15 cellular contexts compared by ENCODE assay signal in genomic region chr2:40315684-40316083, GRCh38.
A peak's percentile ranks its signal among the peaks of the same experiment; 100 is the strongest.
DNase-seq lines count a peak whose midpoint lies in the region; ATAC-seq and TF ChIP-seq lines count a peak whose summit lies in the region.
"Had no signal": no experiment of that assay in that cellular context is flagged by ENCODE, and none has a peak within 500 bp of the region (broad histone marks: within the 10 kb centered on the region; RNA-seq: fewer than 3 reads in every experiment).

No MANE protein-coding gene starts in this region.

- DNase-seq in COR-L47 (lab: John Stamatoyannopoulos, UW) (peak; percentile 12), M059J (ENCODE audit: low read depth) (peak; percentile 62), brain microvascular endothelial cell (peak; percentile 20), left kidney (ENCODE audit: low read depth, low spot score) (peak; percentile 33), COLO829 (ENCODE audit: low spot score) (no peak), GOT3 (lab: John Stamatoyannopoulos, UW) (no peak), GM13976 (ENCODE audit: low spot score) (no peak)
- DNase-seq: cortex of kidney; left colon; naive thymus-derived CD4-positive, alpha-beta T cell; right lobe of liver; stimulated activated naive CD4-positive, alpha-beta T cell had no signal

- no peak for TF ChIP-seq CTCF in brain microvascular endothelial cell (IDR thresholded peaks at IDR 0.05; ENCODE audit: low read depth, low read length, missing control alignments)
- no peak for TF ChIP-seq CTCF in GM13976 (IDR thresholded peaks at IDR 0.05; ENCODE audit: borderline replicate concordance, control extremely low read depth, extremely low read depth, insufficient read depth, missing control alignments)

- H3K27me3 ChIP-seq in brain microvascular endothelial cell (replicated peaks): no peaks in the 10 kb centered on the region
- H3K27me3 ChIP-seq: BLaER1 treated with 17β-estradiol and CSF1 and Interleukin-3, amounts not matched to agents 10 nM and 100 nM; right lobe of liver had no signal

- no peak overlapping the region for H3K27ac ChIP-seq in brain microvascular endothelial cell
- H3K27ac ChIP-seq: BLaER1 treated with 17β-estradiol and CSF1 and Interleukin-3, amounts not matched to agents 10 nM and 100 nM; right lobe of liver had no signal

- no peaks in the 10 kb centered on the region for H3K36me3 ChIP-seq in brain microvascular endothelial cell (replicated peaks)
- H3K36me3 ChIP-seq: right lobe of liver had no signal

- in situ Hi-C loops in brain microvascular endothelial cell (cut with HindIII; ENCODE audit: low pct_ligation_motif_present, low sequenced_read_pairs): no loop called here
- in situ Hi-C loops in GM13976 (cut with MboI; ENCODE audit: low sequenced_read_pairs, unreplicated experiment): no loop called here

- H3K4me3 ChIP-seq in brain microvascular endothelial cell (ENCODE audit: low read depth, low read length): no peak overlapping the region
- H3K4me3 ChIP-seq: BLaER1 treated with 17β-estradiol and CSF1 and Interleukin-3, amounts not matched to agents 10 nM and 100 nM; right lobe of liver had no signal

- ATAC-seq in HG03280 (IDR thresholded peaks at IDR 0.05; ENCODE audit: unreplicated experiment): no peak
- ATAC-seq: activated naive CD4-positive, alpha-beta T cell treated with anti-CD3 and anti-CD28 coated beads, Interleukin-2, amount 50 U/mL, for 72 hours; left colon; naive thymus-derived CD4-positive, alpha-beta T cell; right lobe of liver had no signal

Comparison
In these comparisons a context has a peak if more than half of its experiments do, and no peak if none do; other contexts are left out.
1. DNase-seq: peak in COR-L47 (single experiment), M059J (single experiment), brain microvascular endothelial cell (single experiment) and left kidney (single experiment); none in COLO829 (single experiment), GOT3 (single experiment) and GM13976 (single experiment).